In the genomic region with DNA sequence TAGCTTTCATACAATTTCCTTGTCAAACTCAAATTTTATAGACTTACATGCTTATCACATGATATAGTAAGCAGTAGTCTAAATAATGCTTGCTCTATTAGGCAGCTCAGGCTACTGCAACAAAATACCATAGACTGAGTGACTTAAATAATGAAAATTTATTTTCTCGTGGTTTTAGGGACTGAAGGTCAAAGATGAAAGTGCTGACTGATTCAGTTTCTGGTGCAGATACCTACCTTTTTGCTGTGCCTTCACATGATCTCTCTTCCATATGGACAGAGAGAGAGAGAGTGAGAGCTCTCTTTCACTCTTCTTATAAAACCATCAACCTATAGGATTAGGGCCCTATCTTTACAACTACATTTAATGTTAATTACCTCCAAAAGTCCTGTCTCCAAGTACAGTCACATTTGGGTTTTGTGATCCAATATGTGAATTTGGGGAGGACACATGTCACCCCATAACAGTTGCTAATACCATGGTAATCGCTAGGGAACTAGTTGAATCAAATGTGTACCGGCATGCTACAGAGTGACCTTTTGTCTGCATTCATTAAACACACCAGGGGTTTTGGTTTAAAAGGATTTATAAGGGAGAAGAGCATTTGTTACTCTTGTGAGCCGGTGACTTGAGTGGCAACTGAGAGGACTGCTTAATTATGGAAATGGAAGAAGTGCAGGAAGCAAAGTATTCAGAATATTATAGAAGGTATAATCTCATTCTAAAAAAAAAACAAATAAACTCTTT, we compare ENCODE assay signal across 23 cellular contexts.
"Had no signal": no experiment of that assay in that cellular context is flagged by ENCODE, and none has a peak within 500 bp of the region (broad histone marks: within the 10 kb centered on the region; RNA-seq: fewer than 3 reads in every experiment).

No MANE protein-coding gene starts in this region.

- H3K36me3 ChIP-seq: left lung, pancreas, right atrium auricular region, thyroid gland, upper lobe of right lung, WERI-Rb-1 had no signal

- DNase-seq: activated CD4-positive, alpha-beta T cell treated with anti-CD3 and anti-CD28 coated beads for 1 hour; activated CD4-positive, alpha-beta T cell treated with anti-CD3 and anti-CD28 coated beads, Interleukin-2, amount 50 U/mL, for 1 hour; activated CD8-positive, alpha-beta T cell treated with anti-CD3 and anti-CD28 coated beads, Interleukin-2, amount 10 ng/mL, durations not matched to agents 7 days and 5 days; aorta; effector memory CD4-positive, alpha-beta T cell; glutamatergic neuron; kidney glomerular epithelial cell; left lung; naive thymus-derived CD8-positive, alpha-beta T cell; pancreas; psoas muscle; substantia nigra; thyroid gland; upper lobe of right lung; WERI-Rb-1 had no signal

- H3K4me1 Mint-ChIP-seq: activated T-helper 17 cell treated with anti-CD3 and anti-CD28 coated beads, Interleukin-2, amount 50 U/mL, for 72 hours; mesothelial cell of epicardium; naive thymus-derived CD8-positive, alpha-beta T cell had no signal

- H2AFZ ChIP-seq: hepatocyte had no signal

- H3K4me3 ChIP-seq: hepatocyte, left lung, pancreas, psoas muscle, right atrium auricular region, thyroid gland, upper lobe of right lung had no signal

- H3K4me3 Mint-ChIP-seq: activated CD8-positive, alpha-beta T cell treated with anti-CD3 and anti-CD28 coated beads, Interleukin-2, amount 10 ng/mL, durations not matched to agents 7 days and 5 days; activated T-helper 17 cell treated with anti-CD3 and anti-CD28 coated beads, Interleukin-2, amount 50 U/mL, for 72 hours; brain; mesothelial cell of epicardium; naive thymus-derived CD8-positive, alpha-beta T cell; stimulated activated naive CD8-positive, alpha-beta T cell treated with anti-CD3 and anti-CD28 coated beads, Interleukin-15, Interleukin-2, amounts not matched to agents 100 ng/mL and 50 ng/mL, for 24 hours had no signal

- H3K27ac Mint-ChIP-seq: activated CD8-positive, alpha-beta T cell treated with anti-CD3 and anti-CD28 coated beads, Interleukin-2, amount 10 ng/mL, durations not matched to agents 7 days and 5 days; activated naive CD4-positive, alpha-beta T cell treated with anti-CD3 and anti-CD28 coated beads, Interleukin-2, amount 50 U/mL, for 72 hours; activated T-helper 17 cell treated with anti-CD3 and anti-CD28 coated beads, Interleukin-2, amount 50 U/mL, for 72 hours; brain; mesothelial cell of epicardium; naive thymus-derived CD8-positive, alpha-beta T cell; stimulated activated naive CD8-positive, alpha-beta T cell treated with anti-CD3 and anti-CD28 coated beads, Interleukin-15, Interleukin-2, amounts not matched to agents 100 ng/mL and 50 ng/mL, for 24 hours had no signal

- H3K9me3 ChIP-seq: pancreas, thyroid gland, upper lobe of right lung had no signal

- ATAC-seq: activated CD8-positive, alpha-beta T cell treated with anti-CD3 and anti-CD28 coated beads, Interleukin-2, amount 10 ng/mL, durations not matched to agents 7 days and 5 days; activated naive CD4-positive, alpha-beta T cell treated with anti-CD3 and anti-CD28 coated beads, Interleukin-2, amount 50 U/mL, for 72 hours; activated T-helper 17 cell treated with anti-CD3 and anti-CD28 coated beads, Interleukin-2, amount 50 U/mL, for 72 hours; esophagus mucosa; left lung; naive thymus-derived CD8-positive, alpha-beta T cell; pancreas; psoas muscle; upper lobe of right lung had no signal

- H3K4me1 ChIP-seq: left lung, pancreas, psoas muscle, right atrium auricular region, thyroid gland, upper lobe of right lung had no signal

- H3K36me3 Mint-ChIP-seq: activated naive CD4-positive, alpha-beta T cell treated with anti-CD3 and anti-CD28 coated beads, Interleukin-2, amount 50 U/mL, for 72 hours; brain; mesothelial cell of epicardium; naive thymus-derived CD8-positive, alpha-beta T cell had no signal

- H3K27me3 Mint-ChIP-seq: activated T-helper 17 cell treated with anti-CD3 and anti-CD28 coated beads, Interleukin-2, amount 50 U/mL, for 72 hours; brain; naive thymus-derived CD8-positive, alpha-beta T cell; stimulated activated naive CD8-positive, alpha-beta T cell treated with anti-CD3 and anti-CD28 coated beads, Interleukin-15, Interleukin-2, amounts not matched to agents 100 ng/mL and 50 ng/mL, for 24 hours had no signal

- H3K27me3 ChIP-seq: hepatocyte, left lung, right atrium auricular region, thyroid gland, upper lobe of right lung had no signal
